9 cellular contexts compared by ENCODE assay signal in genomic region chr4:138237132-138237531, GRCh38. TPM values are rescaled to one million over a fixed set of nuclear protein-coding genes. Genes with fewer than 3 reads are reported as not detected.
DNase-seq lines count a peak whose midpoint lies in the region; ATAC-seq, FAIRE-seq and TF ChIP-seq lines count a peak whose summit lies in the region.
"Not testable (repeated sequence)": the region's sequence is repeated elsewhere in the genome, so short reads cannot be mapped to it uniquely, and the experiment has no call there.
"Had no signal": no experiment of that assay in that cellular context is flagged by ENCODE, and none has a peak within 500 bp of the region (broad histone marks: within the 10 kb centered on the region; RNA-seq: fewer than 3 reads in every experiment).

No MANE protein-coding gene starts in this region.

- not testable (repeated sequence) for BruUV-seq in Calu3 (replicated peaks; lab: Mats Ljungman, UMichigan); IMR-90 (replicated peaks; lab: Mats Ljungman, UMichigan)

- peak overlapping the region; percentile 43; the same call in 1 of the 2 replicates for H4K5ac ChIP-seq in IMR-90 (ENCODE audit: low read depth, low read length)
- not testable (repeated sequence) for H4K5ac ChIP-seq in mesendoderm (ENCODE audit: low read length)

- peak overlapping the region; percentile 84; the same call in 2 of the 3 replicates for H3K4me3 ChIP-seq in A549
- not testable (repeated sequence) for H3K4me3 ChIP-seq in IMR-90 (ENCODE audit: insufficient read depth, low read depth, low read length); mesendoderm (ENCODE audit: low read length)

- H2AFZ ChIP-seq in IMR-90 (replicated peaks; ENCODE audit: low read length, poor library complexity): not testable (repeated sequence)

- peak overlapping the region; percentile 85 for H3K4me2 ChIP-seq in A549
- not testable (repeated sequence) for H3K4me2 ChIP-seq in IMR-90 (ENCODE audit: low read depth, low read length); mesendoderm (ENCODE audit: low read length)

- peak overlapping the region; percentile 73; the same call in 1 of the 2 replicates for H3K14ac ChIP-seq in IMR-90 (replicated peaks; ENCODE audit: low read depth, low read length)

- not testable (repeated sequence) for FAIRE-seq in A549 (lab: Jason Lieb, UNC)

- in situ Hi-C loops in IMR-90 (cut with MboI; ENCODE audit: low sequenced_read_pairs): not testable (repeated sequence)

- not testable (repeated sequence) for H3K9ac ChIP-seq in IMR-90 (ENCODE audit: low read depth, low read length); mesendoderm (ENCODE audit: low read length)

- not testable (repeated sequence) for H3K9me3 Mint-ChIP-seq in Calu3 (ENCODE audit: low read depth, unreplicated experiment); activated T-helper 1 cell treated with anti-CD3 and anti-CD28 coated beads, Interleukin-12 subunit alpha, Interleukin-12 subunit beta, Interleukin-2, Interleukin-4 antibody, amounts not matched to agents 30 ng/mL and 10 ng/mL and 1 ng/mL, durations not matched to agents 14 hours and 24 hours and 36 hours; chondrocyte (ENCODE audit: low read depth)

- intact Hi-C loops in Calu3 (cut with micrococcal nuclease; ENCODE audit: unreplicated experiment): loop anchor here (5.0 kb wide), 1 partner anchor 170 kb away; no protein-coding TSS in a partner anchor
- intact Hi-C loops in IMR-90 (cut with micrococcal nuclease); activated T-helper 1 cell treated with anti-CD3 and anti-CD28 coated beads, Interleukin-12 subunit alpha, Interleukin-12 subunit beta, Interleukin-2, Interleukin-4 antibody, amounts not matched to agents 30 ng/mL and 10 ng/mL and 1 ng/mL, durations not matched to agents 14 hours and 24 hours and 36 hours (cut with micrococcal nuclease): not testable (repeated sequence)

- peak overlapping the region; percentile 61 for H2BK5ac ChIP-seq in IMR-90 (ENCODE audit: low read depth, low read length, poor library complexity, severe bottlenecking)
- H2BK5ac ChIP-seq in mesendoderm (ENCODE audit: low read length): not testable (repeated sequence)

- H4K8ac ChIP-seq in IMR-90 (ENCODE audit: low read depth in 2 of 2, low read length in 2 of 2): peak overlapping the region; percentile 26 to 71; a peak in 3 of 4 replicates
- not testable (repeated sequence) for H4K8ac ChIP-seq in mesendoderm (ENCODE audit: low read depth, low read length)

- not testable (repeated sequence) for H3K56ac ChIP-seq in IMR-90 (ENCODE audit: extremely low read depth, insufficient read depth, low read length); mesendoderm (ENCODE audit: low read length)

- TF ChIP-seq EP300 in A549 (IDR thresholded peaks at IDR 0.05): not testable (repeated sequence)

- H3K27me3 ChIP-seq in IMR-90 (ENCODE audit: control insufficient read depth, insufficient read depth, low read length); mesendoderm (ENCODE audit: insufficient read depth, low read length, poor library complexity): not testable (repeated sequence)

- not testable (repeated sequence) for H4K20me1 ChIP-seq in IMR-90 (ENCODE audit: insufficient read depth, low read length)

- H3K23ac ChIP-seq in IMR-90 (ENCODE audit: low read depth, low read length); mesendoderm (ENCODE audit: low read length): not testable (repeated sequence)

- H2BK15ac ChIP-seq in IMR-90 (ENCODE audit: low read depth, low read length) (peak overlapping the region; percentile 64; the same call in 1 of the 3 replicates), mesendoderm (replicated peaks; ENCODE audit: low read depth) (peak overlapping the region; percentile 36)

- H3K9me1 ChIP-seq in IMR-90 (ENCODE audit: insufficient read depth, low read length): not testable (repeated sequence)

- POLR2A ChIA-PET in A549 (lab: Yijun Ruan, JAX): interaction anchor here (0.6 to 0.8 kb wide), 2 partner anchors 11 to 319 kb away, joined by 3 to 6 read pairs; no protein-coding TSS in a partner anchor
- POLR2A ChIA-PET in IMR-90 (lab: Charles Lee; ENCODE audit: unreplicated experiment); RWPE1 (lab: Yijun Ruan, JAX; ENCODE audit: low non-redundant PET): not testable (repeated sequence)

- peak overlapping the region; percentile 57 for H2BK20ac ChIP-seq in IMR-90 (ENCODE audit: low read depth, low read length)

- H3K4me1 Mint-ChIP-seq in Calu3 (ENCODE audit: low read depth, unreplicated experiment): not testable (repeated sequence)
- peaks cover 48% of the 10 kb centered on the region for H3K4me1 Mint-ChIP-seq in activated T-helper 1 cell treated with anti-CD3 and anti-CD28 coated beads, Interleukin-12 subunit alpha, Interleukin-12 subunit beta, Interleukin-2, Interleukin-4 antibody, amounts not matched to agents 30 ng/mL and 10 ng/mL and 1 ng/mL, durations not matched to agents 14 hours and 24 hours and 36 hours (ENCODE audit: low read depth)
- H3K4me1 Mint-ChIP-seq in chondrocyte (ENCODE audit: low read depth): peaks cover 63% of the 10 kb centered on the region

- dilution Hi-C loops in IMR-90 (cut with HindIII; ENCODE audit: low sequenced_read_pairs, unreplicated experiment): not testable (repeated sequence)

- WGBS in A549 (ENCODE audit: missing lambda C conversion rate): 73% methylated on average over 7 of the region's 7 CpGs
- no CpG with 5 or more reads among the region's 7 CpGs for WGBS in IMR-90 (ENCODE audit: extremely low coverage in 2 of 2, insufficient read length in 1 of 2), 2 experiments
- no CpG with 5 or more reads among the region's 7 CpGs for WGBS in mesendoderm (ENCODE audit: extremely low coverage, insufficient coverage, low lambda C conversion rate)

- peak overlapping the region; percentile 57; the same call in 1 of the 2 replicates for H4K91ac ChIP-seq in IMR-90 (ENCODE audit: insufficient read depth, low read depth, low read length)

- not testable (repeated sequence) for H2AK9ac ChIP-seq in IMR-90 (replicated peaks; ENCODE audit: low read depth, low read length, poor library complexity)

- not testable (repeated sequence) for H3K9me3 ChIP-seq in A549; IMR-90 (ENCODE audit: control insufficient read depth, insufficient read depth, low read length)

- peak overlapping the region; percentile 41 for H3K4me3 Mint-ChIP-seq in Calu3 (ENCODE audit: low read depth, unreplicated experiment)
- not testable (repeated sequence) for H3K4me3 Mint-ChIP-seq in activated T-helper 1 cell treated with anti-CD3 and anti-CD28 coated beads, Interleukin-12 subunit alpha, Interleukin-12 subunit beta, Interleukin-2, Interleukin-4 antibody, amounts not matched to agents 30 ng/mL and 10 ng/mL and 1 ng/mL, durations not matched to agents 14 hours and 24 hours and 36 hours; chondrocyte (ENCODE audit: unreplicated experiment)

- not testable (repeated sequence) for TF ChIP-seq RAD21 in A549 (conservative IDR thresholded peaks at IDR 0.05 in 1 of 2, IDR thresholded peaks at IDR 0.05 in 1 of 2); IMR-90 (IDR thresholded peaks at IDR 0.05; ENCODE audit: low read length)

- not testable (repeated sequence) for H3K36me3 ChIP-seq in IMR-90 (ENCODE audit: control insufficient read depth, insufficient read depth, low read length); mesendoderm (ENCODE audit: control insufficient read depth, insufficient read depth, low read length)

- not testable (repeated sequence) for DNase-seq in A549 (ENCODE audit: low read depth in 1 of 2, low spot score in 1 of 2); Calu3; IMR-90; RWPE1 (ENCODE audit: low spot score); activated T-helper 1 cell treated with anti-CD3 and anti-CD28 coated beads, Interleukin-12 subunit alpha, Interleukin-12 subunit beta, Interleukin-2, Interleukin-4 antibody, amounts not matched to agents 30 ng/mL and 10 ng/mL and 1 ng/mL, durations not matched to agents 14 hours and 24 hours and 36 hours (ENCODE audit: low spot score); chondrocyte (ENCODE audit: low spot score); epithelial cell of prostate (ENCODE audit: low read depth, low spot score); mesendoderm

- H3K4me1 ChIP-seq in A549: peaks cover 43% of the 10 kb centered on the region
- not testable (repeated sequence) for H3K4me1 ChIP-seq in IMR-90 (ENCODE audit: control insufficient read depth, insufficient read depth, low read length); mesendoderm (ENCODE audit: control insufficient read depth, low read depth, low read length)

- H3K18ac ChIP-seq in IMR-90 (ENCODE audit: low read depth, low read length): peak overlapping the region; percentile 24; the same call in 1 of the 2 replicates
- peak overlapping the region; percentile 68 for H3K18ac ChIP-seq in mesendoderm (ENCODE audit: low read length)

- CTCF ChIA-PET in A549 (lab: Yijun Ruan, JAX); RWPE1 (lab: Yijun Ruan, JAX): not testable (repeated sequence)
- CTCF ChIA-PET in Calu3 (lab: Charles Lee) (interaction anchor here (0.9 kb wide), 1 partner anchor 258 kb away, joined by 3 read pairs; no protein-coding TSS in a partner anchor), IMR-90 (lab: Yijun Ruan, JAX) (interaction anchor here (1.4 kb wide), 1 partner anchor 258 kb away, joined by 3 read pairs; no protein-coding TSS in a partner anchor)

- peaks cover 7 to 37% of the 10 kb centered on the region in 2 experiments for H3K79me1 ChIP-seq in IMR-90 (ENCODE audit: low read depth in 1 of 2, low read length in 2 of 2)
- H3K79me1 ChIP-seq in mesendoderm (ENCODE audit: low read length): not testable (repeated sequence)

- TF ChIP-seq POLR2A in A549 (IDR thresholded peaks at IDR 0.05; ENCODE audit: low read length); IMR-90 (IDR thresholded peaks at IDR 0.05; ENCODE audit: low read depth, low read length): not testable (repeated sequence)

- peak overlapping the region; percentile 92 for H3K27ac Mint-ChIP-seq in Calu3 (ENCODE audit: unreplicated experiment)
- H3K27ac Mint-ChIP-seq in activated T-helper 1 cell treated with anti-CD3 and anti-CD28 coated beads, Interleukin-12 subunit alpha, Interleukin-12 subunit beta, Interleukin-2, Interleukin-4 antibody, amounts not matched to agents 30 ng/mL and 10 ng/mL and 1 ng/mL, durations not matched to agents 14 hours and 24 hours and 36 hours: peak overlapping the region; percentile 29
- peak overlapping the region; percentile 51 for H3K27ac Mint-ChIP-seq in chondrocyte (ENCODE audit: unreplicated experiment)

- ATAC-seq in A549; IMR-90 (ENCODE audit: low read depth): not testable (repeated sequence)

- peak overlapping the region; percentile 68 for H2BK120ac ChIP-seq in IMR-90 (ENCODE audit: low read depth, low read length)
- not testable (repeated sequence) for H2BK120ac ChIP-seq in mesendoderm (ENCODE audit: low read depth, low read length)

- peaks cover 25% of the 10 kb centered on the region for H3K79me2 ChIP-seq in mesendoderm (ENCODE audit: control insufficient read depth, insufficient read depth, low read length)

- peak overlapping the region; percentile 80 for H3K4ac ChIP-seq in IMR-90 (ENCODE audit: low read depth, low read length)
- not testable (repeated sequence) for H3K4ac ChIP-seq in mesendoderm (ENCODE audit: low read depth, low read length)

- H3K27me3 Mint-ChIP-seq in Calu3 (ENCODE audit: unreplicated experiment); activated T-helper 1 cell treated with anti-CD3 and anti-CD28 coated beads, Interleukin-12 subunit alpha, Interleukin-12 subunit beta, Interleukin-2, Interleukin-4 antibody, amounts not matched to agents 30 ng/mL and 10 ng/mL and 1 ng/mL, durations not matched to agents 14 hours and 24 hours and 36 hours (ENCODE audit: insufficient read depth); chondrocyte (ENCODE audit: low read depth): not testable (repeated sequence)

- not testable (repeated sequence) for TF ChIP-seq CTCF in A549 (IDR thresholded peaks at IDR 0.05); Calu3 (IDR thresholded peaks at IDR 0.05; ENCODE audit: unreplicated experiment); IMR-90 (conservative IDR thresholded peaks at IDR 0.05; ENCODE audit: low read depth, low read length); RWPE1 (conservative IDR thresholded peaks at IDR 0.05; ENCODE audit: low read depth); chondrocyte (IDR thresholded peaks at IDR 0.05)

- peak overlapping the region; percentile 92 to 99 for H3K27ac ChIP-seq in A549
- peak overlapping the region; percentile 49; the same call in 1 of the 2 replicates for H3K27ac ChIP-seq in IMR-90 (ENCODE audit: insufficient read depth, low read length)
- H3K27ac ChIP-seq in RWPE1: peak overlapping the region; percentile 68
- H3K27ac ChIP-seq in epithelial cell of prostate: peak overlapping the region; percentile 97
- H3K27ac ChIP-seq in mesendoderm (ENCODE audit: low read depth, low read length): not testable (repeated sequence)

- peaks cover 83% of the 10 kb centered on the region for H3K36me3 Mint-ChIP-seq in Calu3 (ENCODE audit: insufficient read depth, unreplicated experiment)
- not testable (repeated sequence) for H3K36me3 Mint-ChIP-seq in activated T-helper 1 cell treated with anti-CD3 and anti-CD28 coated beads, Interleukin-12 subunit alpha, Interleukin-12 subunit beta, Interleukin-2, Interleukin-4 antibody, amounts not matched to agents 30 ng/mL and 10 ng/mL and 1 ng/mL, durations not matched to agents 14 hours and 24 hours and 36 hours (ENCODE audit: low read depth); chondrocyte (ENCODE audit: low read depth)

- H2AK5ac ChIP-seq in IMR-90 (ENCODE audit: low read depth, low read length): peak overlapping the region; percentile 82; the same call in 1 of the 2 replicates
- not testable (repeated sequence) for H2AK5ac ChIP-seq in mesendoderm (ENCODE audit: low read length)

RNA-seq across cellular contexts. Expression of gene SLC7A11, which starts 5.0 kb away (rescaled TPM):
- 125 and 161 TPM in 2 replicates for polyA plus RNA-seq in A549 (2011; rRNA removed)
- polyA plus RNA-seq in A549 (2012; cell fraction: cytosol; rRNA removed): 16.0 and 18.3 TPM in 2 replicates
- 15.2 and 26.8 TPM in 2 replicates for polyA plus RNA-seq in A549 (2012; cell fraction: nucleus; rRNA removed)
- polyA plus RNA-seq in A549 (2017; fragmentation: RNase III; extraction: RNeasy Plus Mini Kit Qiagen cat#74134 plus additional on column Dnase treatment): 52.0 to 53.9 TPM (median 52.4 TPM) in 3 replicates
- 201 and 266 TPM in 2 replicates for polyA minus RNA-seq in A549 (2011; rRNA and poly(A)+ RNA removed)
- total RNA-seq in Calu3 (2022): 37.7 and 49.4 TPM in 2 replicates
- 24.7 and 35.6 TPM in 2 replicates for total RNA-seq in IMR-90 (2012; rRNA removed)
- 5.6 and 8.3 TPM in 2 replicates for polyA plus RNA-seq in IMR-90 (2012; rRNA removed)
- 1.1 and 1.5 TPM in 2 replicates for polyA plus RNA-seq in IMR-90 (2012; cell fraction: cytosol; rRNA removed)
- polyA plus RNA-seq in IMR-90 (2012; cell fraction: nucleus; rRNA removed; ENCODE audit: low replicate concordance): 1.2 and 14.0 TPM in 2 replicates
- total RNA-seq in activated T-helper 1 cell treated with anti-CD3 and anti-CD28 coated beads, Interleukin-12 subunit alpha, Interleukin-12 subunit beta, Interleukin-2, Interleukin-4 antibody, amounts not matched to agents 30 ng/mL and 10 ng/mL and 1 ng/mL, durations not matched to agents 14 hours and 24 hours and 36 hours: 2.6 and 2.7 TPM in 2 replicates
- total RNA-seq in chondrocyte: 5.6 to 31.5 TPM (median 29.7 TPM) in 3 replicates
- 23.6 TPM for polyA plus RNA-seq in mesendoderm (2013, experiment 1 of 2)
- 23.4 TPM for polyA plus RNA-seq in mesendoderm (2013, experiment 2 of 2)
- polyA plus RNA-seq: CD4-positive, alpha-beta memory T cell had no signal

Comparison
In these comparisons a context has a peak if more than half of its experiments do, and no peak if none do; other contexts are left out.
1. H3K27ac Mint-ChIP-seq: peak in every context shown above with its lines; median percentile 92 in Calu3; 51 in chondrocyte; 29 in activated T-helper 1 cell treated with anti-CD3 and anti-CD28 coated beads, Interleukin-12 subunit alpha, Interleukin-12 subunit beta, Interleukin-2, Interleukin-4 antibody, amounts not matched to agents 30 ng/mL and 10 ng/mL and 1 ng/mL, durations not matched to agents 14 hours and 24 hours and 36 hours.